10 cellular contexts compared by ENCODE assay signal in genomic region chr3:89851974-89852621, GRCh38.
DNase-seq lines count a peak whose midpoint lies in the region; ATAC-seq and TF ChIP-seq lines count a peak whose summit lies in the region.
"Had no signal": no experiment of that assay in that cellular context is flagged by ENCODE, and none has a peak within 500 bp of the region (broad histone marks: within the 10 kb centered on the region; RNA-seq: fewer than 3 reads in every experiment).

No MANE protein-coding gene starts in this region.

- no peaks in the 10 kb centered on the region for H3K36me3 Mint-ChIP-seq in activated naive CD4-positive, alpha-beta T cell treated with anti-CD3 and anti-CD28 coated beads for 36 hours (ENCODE audit: low read depth)
- H3K36me3 Mint-ChIP-seq: CD4-positive, CD25-positive, alpha-beta regulatory T cell had no signal

- TF ChIP-seq POLR2A in transverse colon (IDR thresholded peaks at IDR 0.05) = no peak

- no peak overlapping the region for H3K27ac ChIP-seq in transverse colon

- H3K9me3 Mint-ChIP-seq in activated naive CD4-positive, alpha-beta T cell treated with anti-CD3 and anti-CD28 coated beads for 36 hours = peaks cover 10% of the 10 kb centered on the region

- TF ChIP-seq CTCF in transverse colon (IDR thresholded peaks at IDR 0.05) = peak in 4 of 5 experiments; percentile 17 to 43 (median 28)

- no peak overlapping the region for H3K4me3 Mint-ChIP-seq in activated naive CD4-positive, alpha-beta T cell treated with anti-CD3 and anti-CD28 coated beads for 36 hours
- H3K4me3 Mint-ChIP-seq: CD4-positive, CD25-positive, alpha-beta regulatory T cell; central memory CD8-positive, alpha-beta T cell had no signal

- H3K9me3 ChIP-seq in transverse colon = no peaks in the 10 kb centered on the region

- in situ Hi-C loops in transverse colon (cut with MboI; ENCODE audit: low pct_ligation_motif_present in 1 of 4, low pct_unique_long_range_greater_than_20kb in 1 of 4, low sequenced_read_pairs in 3 of 4) = no loop called here

- CTCF ChIA-PET in activated naive CD4-positive, alpha-beta T cell treated with anti-CD3 and anti-CD28 coated beads for 36 hours (lab: Charles Lee) = no interaction called here

- peak; percentile 5 for DNase-seq in activated naive CD4-positive, alpha-beta T cell treated with anti-CD3 and anti-CD28 coated beads for 36 hours
- DNase-seq in activated naive CD4-positive, alpha-beta T cell (lab: John Stamatoyannopoulos, UW) = no peak
- DNase-seq in SHP77 (lab: John Stamatoyannopoulos, UW) (peak; percentile 24 to 74), left ventricle myocardium superior (peak; percentile 19), transverse colon (peak; percentile 32), cerebellum (ENCODE audit: low spot score) (no peak), amniotic stem cell (lab: John Stamatoyannopoulos, UW) (no peak)
- DNase-seq: CD4-positive, CD25-positive, alpha-beta regulatory T cell had no signal

- ATAC-seq in left ventricle myocardium superior (no peak), HG02981 (IDR thresholded peaks at IDR 0.05; ENCODE audit: unreplicated experiment) (no peak)

- H3K4me3 ChIP-seq in transverse colon = no peak overlapping the region

- no peaks in the 10 kb centered on the region for H3K4me1 Mint-ChIP-seq in activated naive CD4-positive, alpha-beta T cell treated with anti-CD3 and anti-CD28 coated beads for 36 hours (ENCODE audit: low read depth)
- H3K4me1 Mint-ChIP-seq: CD4-positive, CD25-positive, alpha-beta regulatory T cell; central memory CD8-positive, alpha-beta T cell had no signal

- no peaks in the 10 kb centered on the region for H3K27me3 Mint-ChIP-seq in activated naive CD4-positive, alpha-beta T cell treated with anti-CD3 and anti-CD28 coated beads for 36 hours (ENCODE audit: low read depth)
- H3K27me3 Mint-ChIP-seq: CD4-positive, CD25-positive, alpha-beta regulatory T cell; central memory CD8-positive, alpha-beta T cell had no signal

- WGBS in transverse colon (ENCODE audit: low coverage in 1 of 2), 2 donors = 13 to 31% methylated on average over 4 to 9 of the region's 9 CpGs

- H3K36me3 ChIP-seq in transverse colon = no peaks in the 10 kb centered on the region

- intact Hi-C loops in activated naive CD4-positive, alpha-beta T cell treated with anti-CD3 and anti-CD28 coated beads for 36 hours (cut with micrococcal nuclease) = no loop called here
- intact Hi-C loops in left ventricle myocardium superior (cut with micrococcal nuclease) = no loop called here
- intact Hi-C loops in transverse colon (cut with DNase I; ENCODE audit: low total_unique reads) = no loop called here

- no peaks in the 10 kb centered on the region for H3K27me3 ChIP-seq in transverse colon

- no peaks in the 10 kb centered on the region for H3K4me1 ChIP-seq in transverse colon

- H3K27ac Mint-ChIP-seq in activated naive CD4-positive, alpha-beta T cell treated with anti-CD3 and anti-CD28 coated beads for 36 hours = no peak overlapping the region
- H3K27ac Mint-ChIP-seq: CD4-positive, CD25-positive, alpha-beta regulatory T cell had no signal

- no peak for TF ChIP-seq EP300 in transverse colon (IDR thresholded peaks at IDR 0.05; ENCODE audit: low read depth)

Comparison
In these comparisons a context has a peak if more than half of its experiments do, and no peak if none do; other contexts are left out.
1. DNase-seq: peak in activated naive CD4-positive, alpha-beta T cell treated with anti-CD3 and anti-CD28 coated beads for 36 hours (single experiment), SHP77 (2 of 2), left ventricle myocardium superior (single experiment) and transverse colon (single experiment); none in activated naive CD4-positive, alpha-beta T cell (0 of 4), cerebellum (single experiment) and amniotic stem cell (single experiment).